8 cellular contexts compared by ENCODE assay signal in genomic region chr3:157159762-157160651, GRCh38. TPM values are rescaled to one million over a fixed set of nuclear protein-coding genes. Genes with fewer than 3 reads are reported as not detected.
DNase-seq lines count a peak whose midpoint lies in the region; ATAC-seq and TF ChIP-seq lines count a peak whose summit lies in the region.

TSS of gene CCNL1 (minus strand) at chr3:157160147. CDS start at chr3:157160094, 53 bp downstream.

- DNase-seq in NCI-H1417 (lab: John Stamatoyannopoulos, UW) (peak; percentile 97 to 99 (median 98)), head of caudate nucleus (peak; percentile 89 to 98 (median 96)), osteocyte (ENCODE audit: extremely low spot score, unreplicated experiment) (peak; percentile 99), thoracic aorta (ENCODE audit: low spot score) (peak; percentile 88)
- DNase-seq in activated naive CD8-positive, alpha-beta T cell treated with anti-CD3 and anti-CD28 coated beads, Interleukin-2, amount 10 ng/mL, durations not matched to agents 7 days and 5 days, result peak; percentile 98

- peak within 1 kb of the TSS; percentile 83 for H3K27ac ChIP-seq in SU-DHL-6 (ENCODE audit: low read depth, low read length)
- peak within 1 kb of the TSS; percentile 100 for H3K27ac ChIP-seq in thoracic aorta

- H3K4me3 ChIP-seq in GM12875 (ENCODE audit: low read depth, low read length) (peak within 1 kb of the TSS; percentile 98), SU-DHL-6 (ENCODE audit: insufficient read depth, low read length, poor library complexity, severe bottlenecking) (peak within 1 kb of the TSS; percentile 76), thoracic aorta (peak within 1 kb of the TSS; percentile 98)

- peaks cover 42% of the 10 kb centered on the region for H3K36me3 ChIP-seq in SU-DHL-6 (ENCODE audit: low read length)
- peaks cover 17% of the 10 kb centered on the region for H3K36me3 ChIP-seq in thoracic aorta

- peak within 1 kb of the TSS; percentile 82 for H2AFZ ChIP-seq in SU-DHL-6 (ENCODE audit: low read depth, low read length, severe bottlenecking)

- POLR2A ChIA-PET in activated naive CD8-positive, alpha-beta T cell treated with anti-CD3 and anti-CD28 coated beads, Interleukin-2, amount 10 ng/mL, durations not matched to agents 7 days and 5 days (lab: Charles Lee), result interaction anchor here (0.6 to 7.7 kb wide), 28 partner anchors 9 to 1306 kb away, joined by 3 to 527 read pairs (median 5); partner anchors contain the start of genes SSR3 and TIPARP

- TF ChIP-seq CTCF in GM12875 (IDR thresholded peaks at IDR 0.05; ENCODE audit: borderline replicate concordance, insufficient read depth, low read depth, low read length) (no peak), SU-DHL-6 (IDR thresholded peaks at IDR 0.05; ENCODE audit: insufficient read depth, low read length, poor library complexity, severe bottlenecking) (no peak), osteocyte (IDR thresholded peaks at IDR 0.05) (no peak), thoracic aorta (IDR thresholded peaks at IDR 0.05) (no peak)

- peaks cover 54% of the 10 kb centered on the region for H3K79me2 ChIP-seq in SU-DHL-6 (ENCODE audit: insufficient read depth, low read length)

- H3K27ac Mint-ChIP-seq in activated naive CD8-positive, alpha-beta T cell treated with anti-CD3 and anti-CD28 coated beads, Interleukin-2, amount 10 ng/mL, durations not matched to agents 7 days and 5 days, result peak within 1 kb of the TSS; percentile 85
- peak within 1 kb of the TSS; percentile 99 for H3K27ac Mint-ChIP-seq in osteocyte (ENCODE audit: unreplicated experiment)

- H3K9me3 Mint-ChIP-seq in activated naive CD8-positive, alpha-beta T cell treated with anti-CD3 and anti-CD28 coated beads, Interleukin-2, amount 10 ng/mL, durations not matched to agents 7 days and 5 days, result no peaks in the 10 kb centered on the region
- no peaks in the 10 kb centered on the region for H3K9me3 Mint-ChIP-seq in osteocyte (ENCODE audit: unreplicated experiment)

- H3K4me3 Mint-ChIP-seq in activated naive CD8-positive, alpha-beta T cell treated with anti-CD3 and anti-CD28 coated beads, Interleukin-2, amount 10 ng/mL, durations not matched to agents 7 days and 5 days, result peak within 1 kb of the TSS; percentile 83
- peak within 1 kb of the TSS; percentile 90 for H3K4me3 Mint-ChIP-seq in osteocyte (ENCODE audit: unreplicated experiment)

- peaks cover 44% of the 10 kb centered on the region for H3K36me3 Mint-ChIP-seq in activated naive CD8-positive, alpha-beta T cell treated with anti-CD3 and anti-CD28 coated beads, Interleukin-2, amount 10 ng/mL, durations not matched to agents 7 days and 5 days
- peaks cover 35% of the 10 kb centered on the region for H3K36me3 Mint-ChIP-seq in osteocyte (ENCODE audit: unreplicated experiment)

- H3K27me3 ChIP-seq in SU-DHL-6 (ENCODE audit: low read length) (no peaks in the 10 kb centered on the region), thoracic aorta (replicated peaks; ENCODE audit: insufficient read depth) (no peaks in the 10 kb centered on the region)

- no peaks in the 10 kb centered on the region for H3K9me2 ChIP-seq in SU-DHL-6 (replicated peaks; ENCODE audit: insufficient read depth, low read length)

- intact Hi-C loops in head of caudate nucleus (cut with DNase I), result loop anchor here (1.0 kb wide), 1 partner anchor 15 kb away; no protein-coding TSS in a partner anchor

- peaks cover 44% of the 10 kb centered on the region for H3K4me1 Mint-ChIP-seq in activated naive CD8-positive, alpha-beta T cell treated with anti-CD3 and anti-CD28 coated beads, Interleukin-2, amount 10 ng/mL, durations not matched to agents 7 days and 5 days
- H3K4me1 Mint-ChIP-seq in osteocyte (ENCODE audit: unreplicated experiment), result peaks cover 46% of the 10 kb centered on the region

- ATAC-seq in HG02763 (IDR thresholded peaks at IDR 0.05; ENCODE audit: unreplicated experiment), result peak; percentile 78
- peak; percentile 81 for ATAC-seq in activated naive CD8-positive, alpha-beta T cell treated with anti-CD3 and anti-CD28 coated beads, Interleukin-2, amount 10 ng/mL, durations not matched to agents 7 days and 5 days (ENCODE audit: low read depth)
- peak; percentile 86 for ATAC-seq in thoracic aorta (ENCODE audit: insufficient number of reproducible peaks, low FRiP score, low read depth)

- H3K9me3 ChIP-seq in SU-DHL-6 (ENCODE audit: insufficient read depth, low read length), result no peaks in the 10 kb centered on the region
- H3K9me3 ChIP-seq in thoracic aorta, result no peaks in the 10 kb centered on the region

- peak within 1 kb of the TSS; percentile 94 for H3K9ac ChIP-seq in SU-DHL-6 (ENCODE audit: low read length)

- H3K4me2 ChIP-seq in SU-DHL-6 (ENCODE audit: low read depth, low read length, poor library complexity, severe bottlenecking), result peak within 1 kb of the TSS; percentile 90

- H3F3A ChIP-seq in SU-DHL-6 (ENCODE audit: insufficient read depth), result peaks cover 28% of the 10 kb centered on the region

- H4K20me1 ChIP-seq in SU-DHL-6 (ENCODE audit: low read depth, low read length), result peaks cover 42% of the 10 kb centered on the region

- H3K27me3 Mint-ChIP-seq in activated naive CD8-positive, alpha-beta T cell treated with anti-CD3 and anti-CD28 coated beads, Interleukin-2, amount 10 ng/mL, durations not matched to agents 7 days and 5 days, result no peaks in the 10 kb centered on the region
- no peaks in the 10 kb centered on the region for H3K27me3 Mint-ChIP-seq in osteocyte (ENCODE audit: unreplicated experiment)

- H3K4me1 ChIP-seq in thoracic aorta (ENCODE audit: control insufficient read depth in 1 of 2, low read depth in 2 of 2), result peaks cover 47 to 49% of the 10 kb centered on the region in 2 donors

RNA-seq across cellular contexts. Expression of gene CCNL1, which starts in this region (rescaled TPM):
- 100 to 1,000 TPM; 276 to 280 TPM for total RNA-seq in activated naive CD8-positive, alpha-beta T cell treated with anti-CD3 and anti-CD28 coated beads, Interleukin-2, amount 10 ng/mL, durations not matched to agents 7 days and 5 days
- total RNA-seq in osteocyte (93.0 and 116 TPM in 2 replicates), thoracic aorta (100 to 1,000 TPM; 210 to 387 TPM)

Comparison
In these comparisons a context has a peak if more than half of its experiments do, and no peak if none do; other contexts are left out.
1. Peak in every context shown above with its lines: DNase-seq, ATAC-seq, H3K4me3 ChIP-seq and H3K27ac ChIP-seq.